In the genomic region with DNA sequence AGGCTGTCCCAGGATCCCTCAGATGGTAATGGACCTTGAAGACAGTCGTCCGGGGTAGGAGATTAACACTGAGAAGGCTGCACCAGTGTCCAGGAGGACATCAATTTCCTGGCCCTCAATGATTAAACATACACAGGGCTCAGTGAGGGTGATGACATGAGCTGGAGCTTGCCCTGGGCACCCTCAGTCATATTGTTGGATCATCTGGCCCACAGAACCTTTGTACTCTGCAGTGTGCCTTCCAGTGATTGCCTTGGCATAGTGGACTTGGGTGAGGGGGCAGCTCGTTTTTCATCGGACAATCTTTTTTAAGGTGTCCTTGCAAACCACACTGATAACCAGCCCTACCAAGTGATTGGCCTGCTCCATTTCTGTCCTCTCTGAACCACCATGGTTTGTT, we compare ENCODE assay signal across 3 cellular contexts.
TF ChIP-seq lines count a peak whose summit lies in the region.

No MANE protein-coding gene starts in this region.

TF ChIP-seq in liver, 16 proteins besides CTCF, POLR2A, EP300 and RAD21:
- TF ChIP-seq, protein P1, sequence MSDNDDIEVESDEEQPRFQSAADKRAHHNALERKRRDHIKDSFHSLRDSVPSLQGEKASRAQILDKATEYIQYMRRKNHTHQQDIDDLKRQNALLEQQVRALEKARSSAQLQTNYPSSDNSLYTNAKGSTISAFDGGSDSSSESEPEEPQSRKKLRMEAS (IDR thresholded peaks at IDR 0.05) = peak; percentile 77
- TF ChIP-seq NR2F2 (IDR thresholded peaks at IDR 0.05) (no peak), RXRA (IDR thresholded peaks at IDR 0.05) (peak; percentile 86), HNF4A (conservative IDR thresholded peaks at IDR 0.05) (peak; percentile 96 to 97), FOXA2 (IDR thresholded peaks at IDR 0.05) (peak; percentile 52), TAF1 (conservative IDR thresholded peaks at IDR 0.05) (no peak), SP1 (IDR thresholded peaks at IDR 0.05) (peak; percentile 96), GABPA (IDR thresholded peaks at IDR 0.05 in 1 of 2, conservative IDR thresholded peaks at IDR 0.05 in 1 of 2) (no peak), HNF4G (IDR thresholded peaks at IDR 0.05) (peak; percentile 94), EGR1 (IDR thresholded peaks at IDR 0.05; ENCODE audit: low read depth in 2 of 2) (no peak), FOXA1 (IDR thresholded peaks at IDR 0.05) (no peak), YY1 (IDR thresholded peaks at IDR 0.05) (peak; percentile 75), JUND (IDR thresholded peaks at IDR 0.05) (peak in 1 of 2 donors; percentile 77)
- TF ChIP-seq, protein P2, sequence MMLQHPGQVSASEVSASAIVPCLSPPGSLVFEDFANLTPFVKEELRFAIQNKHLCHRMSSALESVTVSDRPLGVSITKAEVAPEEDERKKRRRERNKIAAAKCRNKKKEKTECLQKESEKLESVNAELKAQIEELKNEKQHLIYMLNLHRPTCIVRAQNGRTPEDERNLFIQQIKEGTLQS (IDR thresholded peaks at IDR 0.05) = peak; percentile 93
- TF ChIP-seq, protein P3, sequence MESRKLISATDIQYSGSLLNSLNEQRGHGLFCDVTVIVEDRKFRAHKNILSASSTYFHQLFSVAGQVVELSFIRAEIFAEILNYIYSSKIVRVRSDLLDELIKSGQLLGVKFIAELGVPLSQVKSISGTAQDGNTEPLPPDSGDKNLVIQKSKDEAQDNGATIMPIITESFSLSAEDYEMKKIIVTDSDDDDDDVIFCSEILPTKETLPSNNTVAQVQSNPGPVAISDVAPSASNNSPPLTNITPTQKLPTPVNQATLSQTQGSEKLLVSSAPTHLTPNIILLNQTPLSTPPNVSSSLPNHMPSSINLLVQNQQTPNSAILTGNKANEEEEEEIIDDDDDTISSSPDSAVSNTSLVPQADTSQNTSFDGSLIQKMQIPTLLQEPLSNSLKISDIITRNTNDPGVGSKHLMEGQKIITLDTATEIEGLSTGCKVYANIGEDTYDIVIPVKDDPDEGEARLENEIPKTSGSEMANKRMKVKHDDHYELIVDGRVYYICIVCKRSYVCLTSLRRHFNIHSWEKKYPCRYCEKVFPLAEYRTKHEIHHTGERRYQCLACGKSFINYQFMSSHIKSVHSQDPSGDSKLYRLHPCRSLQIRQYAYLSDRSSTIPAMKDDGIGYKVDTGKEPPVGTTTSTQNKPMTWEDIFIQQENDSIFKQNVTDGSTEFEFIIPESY (IDR thresholded peaks at IDR 0.05) = peak; percentile 54
- TF ChIP-seq, protein P4, sequence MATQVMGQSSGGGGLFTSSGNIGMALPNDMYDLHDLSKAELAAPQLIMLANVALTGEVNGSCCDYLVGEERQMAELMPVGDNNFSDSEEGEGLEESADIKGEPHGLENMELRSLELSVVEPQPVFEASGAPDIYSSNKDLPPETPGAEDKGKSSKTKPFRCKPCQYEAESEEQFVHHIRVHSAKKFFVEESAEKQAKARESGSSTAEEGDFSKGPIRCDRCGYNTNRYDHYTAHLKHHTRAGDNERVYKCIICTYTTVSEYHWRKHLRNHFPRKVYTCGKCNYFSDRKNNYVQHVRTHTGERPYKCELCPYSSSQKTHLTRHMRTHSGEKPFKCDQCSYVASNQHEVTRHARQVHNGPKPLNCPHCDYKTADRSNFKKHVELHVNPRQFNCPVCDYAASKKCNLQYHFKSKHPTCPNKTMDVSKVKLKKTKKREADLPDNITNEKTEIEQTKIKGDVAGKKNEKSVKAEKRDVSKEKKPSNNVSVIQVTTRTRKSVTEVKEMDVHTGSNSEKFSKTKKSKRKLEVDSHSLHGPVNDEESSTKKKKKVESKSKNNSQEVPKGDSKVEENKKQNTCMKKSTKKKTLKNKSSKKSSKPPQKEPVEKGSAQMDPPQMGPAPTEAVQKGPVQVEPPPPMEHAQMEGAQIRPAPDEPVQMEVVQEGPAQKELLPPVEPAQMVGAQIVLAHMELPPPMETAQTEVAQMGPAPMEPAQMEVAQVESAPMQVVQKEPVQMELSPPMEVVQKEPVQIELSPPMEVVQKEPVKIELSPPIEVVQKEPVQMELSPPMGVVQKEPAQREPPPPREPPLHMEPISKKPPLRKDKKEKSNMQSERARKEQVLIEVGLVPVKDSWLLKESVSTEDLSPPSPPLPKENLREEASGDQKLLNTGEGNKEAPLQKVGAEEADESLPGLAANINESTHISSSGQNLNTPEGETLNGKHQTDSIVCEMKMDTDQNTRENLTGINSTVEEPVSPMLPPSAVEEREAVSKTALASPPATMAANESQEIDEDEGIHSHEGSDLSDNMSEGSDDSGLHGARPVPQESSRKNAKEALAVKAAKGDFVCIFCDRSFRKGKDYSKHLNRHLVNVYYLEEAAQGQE (IDR thresholded peaks at IDR 0.05) = peak; percentile 24

TF ChIP-seq in HepG2, 621 proteins besides CTCF, POLR2A, EP300 and RAD21:
- TF ChIP-seq HOXA7 (CRISPR knock-in tag; IDR thresholded peaks at IDR 0.05) = no peak
- TF ChIP-seq, protein P5, sequence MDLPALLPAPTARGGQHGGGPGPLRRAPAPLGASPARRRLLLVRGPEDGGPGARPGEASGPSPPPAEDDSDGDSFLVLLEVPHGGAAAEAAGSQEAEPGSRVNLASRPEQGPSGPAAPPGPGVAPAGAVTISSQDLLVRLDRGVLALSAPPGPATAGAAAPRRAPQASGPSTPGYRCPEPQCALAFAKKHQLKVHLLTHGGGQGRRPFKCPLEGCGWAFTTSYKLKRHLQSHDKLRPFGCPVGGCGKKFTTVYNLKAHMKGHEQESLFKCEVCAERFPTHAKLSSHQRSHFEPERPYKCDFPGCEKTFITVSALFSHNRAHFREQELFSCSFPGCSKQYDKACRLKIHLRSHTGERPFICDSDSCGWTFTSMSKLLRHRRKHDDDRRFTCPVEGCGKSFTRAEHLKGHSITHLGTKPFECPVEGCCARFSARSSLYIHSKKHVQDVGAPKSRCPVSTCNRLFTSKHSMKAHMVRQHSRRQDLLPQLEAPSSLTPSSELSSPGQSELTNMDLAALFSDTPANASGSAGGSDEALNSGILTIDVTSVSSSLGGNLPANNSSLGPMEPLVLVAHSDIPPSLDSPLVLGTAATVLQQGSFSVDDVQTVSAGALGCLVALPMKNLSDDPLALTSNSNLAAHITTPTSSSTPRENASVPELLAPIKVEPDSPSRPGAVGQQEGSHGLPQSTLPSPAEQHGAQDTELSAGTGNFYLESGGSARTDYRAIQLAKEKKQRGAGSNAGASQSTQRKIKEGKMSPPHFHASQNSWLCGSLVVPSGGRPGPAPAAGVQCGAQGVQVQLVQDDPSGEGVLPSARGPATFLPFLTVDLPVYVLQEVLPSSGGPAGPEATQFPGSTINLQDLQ (CRISPR knock-in tag; IDR thresholded peaks at IDR 0.05) = no peak
- TF ChIP-seq, protein P6, sequence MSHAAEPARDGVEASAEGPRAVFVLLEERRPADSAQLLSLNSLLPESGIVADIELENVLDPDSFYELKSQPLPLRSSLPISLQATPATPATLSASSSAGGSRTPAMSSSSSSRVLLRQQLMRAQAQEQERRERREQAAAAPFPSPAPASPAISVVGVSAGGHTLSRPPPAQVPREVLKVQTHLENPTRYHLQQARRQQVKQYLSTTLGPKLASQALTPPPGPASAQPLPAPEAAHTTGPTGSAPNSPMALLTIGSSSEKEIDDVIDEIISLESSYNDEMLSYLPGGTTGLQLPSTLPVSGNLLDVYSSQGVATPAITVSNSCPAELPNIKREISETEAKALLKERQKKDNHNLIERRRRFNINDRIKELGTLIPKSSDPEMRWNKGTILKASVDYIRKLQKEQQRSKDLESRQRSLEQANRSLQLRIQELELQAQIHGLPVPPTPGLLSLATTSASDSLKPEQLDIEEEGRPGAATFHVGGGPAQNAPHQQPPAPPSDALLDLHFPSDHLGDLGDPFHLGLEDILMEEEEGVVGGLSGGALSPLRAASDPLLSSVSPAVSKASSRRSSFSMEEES (CRISPR knock-in tag; IDR thresholded peaks at IDR 0.05) = no peak
- TF ChIP-seq AGO2 (optimal IDR thresholded peaks at IDR 0.05; ENCODE audit: low read depth, low read length) = no peak
- no peak for TF ChIP-seq ZNF460 (CRISPR knock-in tag; IDR thresholded peaks at IDR 0.05; ENCODE audit: borderline replicate concordance)
- TF ChIP-seq SMARCE1 (IDR thresholded peaks at IDR 0.05; ENCODE audit: borderline replicate concordance) = no peak
- TF ChIP-seq NFIC (IDR thresholded peaks at IDR 0.05; ENCODE audit: low read length) = no peak
- TF ChIP-seq, protein P7, sequence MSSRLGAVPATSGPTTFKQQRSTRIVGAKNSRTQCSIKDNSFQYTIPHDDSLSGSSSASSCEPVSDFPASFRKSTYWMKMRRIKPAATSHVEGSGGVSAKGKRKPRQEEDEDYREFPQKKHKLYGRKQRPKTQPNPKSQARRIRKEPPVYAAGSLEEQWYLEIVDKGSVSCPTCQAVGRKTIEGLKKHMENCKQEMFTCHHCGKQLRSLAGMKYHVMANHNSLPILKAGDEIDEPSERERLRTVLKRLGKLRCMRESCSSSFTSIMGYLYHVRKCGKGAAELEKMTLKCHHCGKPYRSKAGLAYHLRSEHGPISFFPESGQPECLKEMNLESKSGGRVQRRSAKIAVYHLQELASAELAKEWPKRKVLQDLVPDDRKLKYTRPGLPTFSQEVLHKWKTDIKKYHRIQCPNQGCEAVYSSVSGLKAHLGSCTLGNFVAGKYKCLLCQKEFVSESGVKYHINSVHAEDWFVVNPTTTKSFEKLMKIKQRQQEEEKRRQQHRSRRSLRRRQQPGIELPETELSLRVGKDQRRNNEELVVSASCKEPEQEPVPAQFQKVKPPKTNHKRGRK (CRISPR knock-in tag; IDR thresholded peaks at IDR 0.05) = no peak
- no peak for TF ChIP-seq CHD2 (IDR thresholded peaks at IDR 0.05; ENCODE audit: low read depth, low read length)
- TF ChIP-seq ELF1 (CRISPR knock-in tag; IDR thresholded peaks at IDR 0.05) = no peak
- TF ChIP-seq ZFP82 (CRISPR knock-in tag; IDR thresholded peaks at IDR 0.05; ENCODE audit: borderline replicate concordance) = no peak
- TF ChIP-seq ZFP62 (CRISPR knock-in tag; IDR thresholded peaks at IDR 0.05) = no peak
- TF ChIP-seq, protein P8, sequence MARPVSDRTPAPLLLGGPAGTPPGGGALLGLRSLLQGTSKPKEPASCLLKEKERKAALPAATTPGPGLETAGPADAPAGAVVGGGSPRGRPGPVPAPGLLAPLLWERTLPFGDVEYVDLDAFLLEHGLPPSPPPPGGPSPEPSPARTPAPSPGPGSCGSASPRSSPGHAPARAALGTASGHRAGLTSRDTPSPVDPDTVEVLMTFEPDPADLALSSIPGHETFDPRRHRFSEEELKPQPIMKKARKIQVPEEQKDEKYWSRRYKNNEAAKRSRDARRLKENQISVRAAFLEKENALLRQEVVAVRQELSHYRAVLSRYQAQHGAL (CRISPR knock-in tag; IDR thresholded peaks at IDR 0.05; ENCODE audit: not compliant biosample characterization) = no peak

TF ChIP-seq in H1, 55 proteins besides CTCF, POLR2A, EP300 and RAD21:
- TF ChIP-seq KDM5A (IDR thresholded peaks at IDR 0.05; ENCODE audit: low read length) (no peak), RBBP5 (IDR thresholded peaks at IDR 0.05; ENCODE audit: borderline replicate concordance, low read depth, low read length) (no peak), CBX5 (IDR thresholded peaks at IDR 0.05; ENCODE audit: low read depth, low read length) (no peak), TCF12 (IDR thresholded peaks at IDR 0.05; ENCODE audit: low read depth, low read length) (no peak), GTF2F1 (IDR thresholded peaks at IDR 0.05; ENCODE audit: borderline replicate concordance, low read depth, low read length) (no peak)
- TF ChIP-seq, protein P9, sequence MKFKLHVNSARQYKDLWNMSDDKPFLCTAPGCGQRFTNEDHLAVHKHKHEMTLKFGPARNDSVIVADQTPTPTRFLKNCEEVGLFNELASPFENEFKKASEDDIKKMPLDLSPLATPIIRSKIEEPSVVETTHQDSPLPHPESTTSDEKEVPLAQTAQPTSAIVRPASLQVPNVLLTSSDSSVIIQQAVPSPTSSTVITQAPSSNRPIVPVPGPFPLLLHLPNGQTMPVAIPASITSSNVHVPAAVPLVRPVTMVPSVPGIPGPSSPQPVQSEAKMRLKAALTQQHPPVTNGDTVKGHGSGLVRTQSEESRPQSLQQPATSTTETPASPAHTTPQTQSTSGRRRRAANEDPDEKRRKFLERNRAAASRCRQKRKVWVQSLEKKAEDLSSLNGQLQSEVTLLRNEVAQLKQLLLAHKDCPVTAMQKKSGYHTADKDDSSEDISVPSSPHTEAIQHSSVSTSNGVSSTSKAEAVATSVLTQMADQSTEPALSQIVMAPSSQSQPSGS (IDR thresholded peaks at IDR 0.05; ENCODE audit: low read length) = no peak
